25 cellular contexts compared by ENCODE assay signal in genomic region chr4:183450108-183450507, GRCh38. TPM values are rescaled to one million over a fixed set of nuclear protein-coding genes. Genes with fewer than 3 reads are reported as not detected.
A peak's percentile ranks its signal among the peaks of the same experiment; 100 is the strongest.
DNase-seq lines count a peak whose midpoint lies in the region; ATAC-seq and TF ChIP-seq lines count a peak whose summit lies in the region.
"Had no signal": no experiment of that assay in that cellular context is flagged by ENCODE, and none has a peak within 500 bp of the region (broad histone marks: within the 10 kb centered on the region; RNA-seq: fewer than 3 reads in every experiment).

No MANE protein-coding gene starts in this region.

- H3K36me3 Mint-ChIP-seq in activated CD4-positive, alpha-beta T cell treated with anti-CD3 and anti-CD28 coated beads for 36 hours (ENCODE audit: low read depth), result peaks cover 62% of the 10 kb centered on the region
- peaks cover 73% of the 10 kb centered on the region for H3K36me3 Mint-ChIP-seq in stimulated activated effector memory CD8-positive, alpha-beta T cell treated with anti-CD3 and anti-CD28 coated beads, Interleukin-12 subunit alpha, Interleukin-12 subunit beta, amount 100 ng/mL, for 72 hours

- no peak overlapping the region for H2AFZ ChIP-seq in IMR-90 (replicated peaks; ENCODE audit: low read length, poor library complexity)
- H2AFZ ChIP-seq: GM23248 had no signal

- H3K9ac ChIP-seq in IMR-90 (ENCODE audit: low read depth, low read length), result no peak overlapping the region
- H3K9ac ChIP-seq: GM23248 had no signal

- no peak overlapping the region for H3K14ac ChIP-seq in IMR-90 (replicated peaks; ENCODE audit: low read depth, low read length)

- H3K4me1 Mint-ChIP-seq in activated CD4-positive, alpha-beta T cell treated with anti-CD3 and anti-CD28 coated beads for 36 hours, result peaks cover 41% of the 10 kb centered on the region
- peaks cover 25% of the 10 kb centered on the region for H3K4me1 Mint-ChIP-seq in stimulated activated effector memory CD8-positive, alpha-beta T cell treated with anti-CD3 and anti-CD28 coated beads, Interleukin-12 subunit alpha, Interleukin-12 subunit beta, amount 100 ng/mL, for 72 hours

- no peak overlapping the region for H3K4me3 ChIP-seq in IMR-90 (ENCODE audit: insufficient read depth, low read depth, low read length)
- H3K4me3 ChIP-seq: GM23248, K562 had no signal

- BruUV-seq in IMR-90 (replicated peaks; lab: Mats Ljungman, UMichigan), result no TSS peak

- POLR2A ChIA-PET in activated CD4-positive, alpha-beta T cell treated with anti-CD3 and anti-CD28 coated beads for 36 hours (lab: Charles Lee), result interaction anchor here (1.2 kb wide), 1 partner anchor 10 kb away, joined by 6 read pairs; no protein-coding TSS in a partner anchor
- POLR2A ChIA-PET in IMR-90 (lab: Charles Lee; ENCODE audit: unreplicated experiment), result interaction anchor here (0.6 kb wide), 1 partner anchor 782 kb away, joined by 4 read pairs; no protein-coding TSS in a partner anchor

- no peaks in the 10 kb centered on the region for H3K27me3 Mint-ChIP-seq in activated CD4-positive, alpha-beta T cell treated with anti-CD3 and anti-CD28 coated beads for 36 hours

- no peak overlapping the region for H2AK5ac ChIP-seq in IMR-90 (ENCODE audit: low read depth, low read length)

- H3K27me3 ChIP-seq in IMR-90 (ENCODE audit: control insufficient read depth, insufficient read depth, low read length), result no peaks in the 10 kb centered on the region
- H3K27me3 ChIP-seq: BE2C had no signal

- no peak overlapping the region for H3K56ac ChIP-seq in IMR-90 (ENCODE audit: extremely low read depth, insufficient read depth, low read length)

- in situ Hi-C loops in IMR-90 (cut with MboI; ENCODE audit: low sequenced_read_pairs), result no loop called here

- H3K36me3 ChIP-seq in IMR-90 (ENCODE audit: control insufficient read depth, insufficient read depth, low read length), result peaks cover 24% of the 10 kb centered on the region

- no peak overlapping the region for H4K8ac ChIP-seq in IMR-90 (ENCODE audit: low read depth in 2 of 2, low read length in 2 of 2)

- H3K9me1 ChIP-seq in IMR-90 (ENCODE audit: insufficient read depth, low read length), result peaks cover 9% of the 10 kb centered on the region; the same call in 1 of the 2 replicates

- no peak for TF ChIP-seq RAD21 in IMR-90 (IDR thresholded peaks at IDR 0.05; ENCODE audit: low read length)

- H3K27ac Mint-ChIP-seq in activated CD4-positive, alpha-beta T cell treated with anti-CD3 and anti-CD28 coated beads for 36 hours, result peak overlapping the region; percentile 31
- H3K27ac Mint-ChIP-seq in stimulated activated effector memory CD8-positive, alpha-beta T cell treated with anti-CD3 and anti-CD28 coated beads, Interleukin-12 subunit alpha, Interleukin-12 subunit beta, amount 100 ng/mL, for 72 hours, result peak overlapping the region; percentile 11

- H2BK15ac ChIP-seq in IMR-90 (ENCODE audit: low read depth, low read length), result no peak overlapping the region

- H3K4ac ChIP-seq in IMR-90 (ENCODE audit: low read depth, low read length), result no peak overlapping the region

- no peaks in the 10 kb centered on the region for H3K9me3 Mint-ChIP-seq in activated CD4-positive, alpha-beta T cell treated with anti-CD3 and anti-CD28 coated beads for 36 hours (ENCODE audit: low read depth)
- H3K9me3 Mint-ChIP-seq in stimulated activated effector memory CD8-positive, alpha-beta T cell treated with anti-CD3 and anti-CD28 coated beads, Interleukin-12 subunit alpha, Interleukin-12 subunit beta, amount 100 ng/mL, for 72 hours, result no peaks in the 10 kb centered on the region
- H3K9me3 Mint-ChIP-seq: CD14-positive monocyte had no signal

- H4K20me1 ChIP-seq in IMR-90 (ENCODE audit: insufficient read depth, low read length), result no peaks in the 10 kb centered on the region; the same call in 1 of the 2 replicates

- H4K91ac ChIP-seq in IMR-90 (ENCODE audit: insufficient read depth, low read depth, low read length), result no peak overlapping the region

- no peaks in the 10 kb centered on the region; the same call in 1 of the 2 replicates for H3K4me1 ChIP-seq in IMR-90 (ENCODE audit: control insufficient read depth, insufficient read depth, low read length)
- H3K4me1 ChIP-seq: BE2C had no signal

- no peak overlapping the region for H3K4me3 Mint-ChIP-seq in activated CD4-positive, alpha-beta T cell treated with anti-CD3 and anti-CD28 coated beads for 36 hours
- no peak overlapping the region for H3K4me3 Mint-ChIP-seq in stimulated activated effector memory CD8-positive, alpha-beta T cell treated with anti-CD3 and anti-CD28 coated beads, Interleukin-12 subunit alpha, Interleukin-12 subunit beta, amount 100 ng/mL, for 72 hours
- H3K4me3 Mint-ChIP-seq: CD14-positive monocyte had no signal

- TF ChIP-seq POLR2A in IMR-90 (IDR thresholded peaks at IDR 0.05; ENCODE audit: low read depth, low read length), result no peak

- peak overlapping the region; percentile 82 for H2BK5ac ChIP-seq in IMR-90 (ENCODE audit: low read depth, low read length, poor library complexity, severe bottlenecking)

- H3K23ac ChIP-seq in IMR-90 (ENCODE audit: low read depth, low read length), result no peak overlapping the region

- H3K18ac ChIP-seq in IMR-90 (ENCODE audit: low read depth, low read length), result peak overlapping the region; percentile 62; the same call in 1 of the 2 replicates

- H3K4me2 ChIP-seq in IMR-90 (ENCODE audit: low read depth, low read length), result no peak overlapping the region; the same call in 1 of the 2 replicates

- no peak overlapping the region for H4K5ac ChIP-seq in IMR-90 (ENCODE audit: low read depth, low read length)

- CTCF ChIA-PET in activated CD4-positive, alpha-beta T cell treated with anti-CD3 and anti-CD28 coated beads for 36 hours (lab: Charles Lee), result interaction anchor here (0.6 kb wide), 1 partner anchor 466 kb away, joined by 5 read pairs; no protein-coding TSS in a partner anchor
- CTCF ChIA-PET in IMR-90 (lab: Yijun Ruan, JAX), result interaction anchor here (0.7 kb wide), 1 partner anchor 186 kb away, joined by 3 read pairs; no protein-coding TSS in a partner anchor

- no peak for TF ChIP-seq CTCF in IMR-90 (conservative IDR thresholded peaks at IDR 0.05; ENCODE audit: low read depth, low read length)

- ATAC-seq in activated CD4-positive, alpha-beta T cell treated with anti-CD3 and anti-CD28 coated beads for 36 hours, result no peak
- ATAC-seq in IMR-90 (ENCODE audit: low read depth) (no peak), left lobe of liver (peak; percentile 55), GM21528 (IDR thresholded peaks at IDR 0.05; ENCODE audit: low FRiP score, unreplicated experiment) (no peak)
- no peak for ATAC-seq in stimulated activated effector memory CD8-positive, alpha-beta T cell treated with anti-CD3 and anti-CD28 coated beads, Interleukin-12 subunit alpha, Interleukin-12 subunit beta, amount 100 ng/mL, for 72 hours
- ATAC-seq: K562, PC-3 had no signal

- H2BK120ac ChIP-seq in IMR-90 (ENCODE audit: low read depth, low read length), result no peak overlapping the region

- no peaks in the 10 kb centered on the region for H3K9me3 ChIP-seq in IMR-90 (ENCODE audit: control insufficient read depth, insufficient read depth, low read length)
- H3K9me3 ChIP-seq: BE2C had no signal

- H2BK20ac ChIP-seq in IMR-90 (ENCODE audit: low read depth, low read length), result no peak overlapping the region

- dilution Hi-C loops in IMR-90 (cut with HindIII; ENCODE audit: low sequenced_read_pairs, unreplicated experiment), result no loop called here

- no peak overlapping the region for H2AK9ac ChIP-seq in IMR-90 (replicated peaks; ENCODE audit: low read depth, low read length, poor library complexity)

- H3K27ac ChIP-seq in IMR-90 (ENCODE audit: insufficient read depth, low read length), result no peak overlapping the region
- H3K27ac ChIP-seq: GM23248 had no signal

- peaks cover 20 to 26% of the 10 kb centered on the region in 2 experiments for H3K79me1 ChIP-seq in IMR-90 (ENCODE audit: low read depth in 1 of 2, low read length in 2 of 2)

- intact Hi-C loops in activated CD4-positive, alpha-beta T cell treated with anti-CD3 and anti-CD28 coated beads for 36 hours (cut with DNase I, micrococcal nuclease), result no loop called here
- intact Hi-C loops in IMR-90 (cut with micrococcal nuclease), result no loop called here

- no CpG with 5 or more reads among the region's 1 CpG for WGBS in IMR-90 (ENCODE audit: extremely low coverage in 2 of 2, insufficient read length in 1 of 2), 2 experiments

- no peak for DNase-seq in activated CD4-positive, alpha-beta T cell treated with anti-CD3 and anti-CD28 coated beads for 36 hours
- DNase-seq in activated CD4-positive, alpha-beta T cell treated with anti-CD3 and anti-CD28 coated beads, Interleukin-2, amount 50 U/mL, for 1 hour, result no peak
- DNase-seq in IMR-90 (no peak), left lobe of liver (ENCODE audit: low spot score) (no peak), NCI-H2196 (lab: John Stamatoyannopoulos, UW; ENCODE audit: unreplicated experiment) (no peak), SW480 (ENCODE audit: low spot score) (no peak)
- DNase-seq in stimulated activated effector memory CD8-positive, alpha-beta T cell treated with anti-CD3 and anti-CD28 coated beads, Interleukin-12 subunit alpha, Interleukin-12 subunit beta, amount 100 ng/mL, for 72 hours (ENCODE audit: low spot score in 2 of 2), result no peak
- DNase-seq: 8988T, ACHN, BE2C, DMS153, H7, Kasumi-1, MV-4-11, NCI-H1105, NCI-H1436 treated with DMSO at 0.1 percent for 48 hours, NCI-H187 treated with DMSO at 0.1 percent for 48 hours, NCI-H2171 treated with DMSO at 0.1 percent for 48 hours, NCI-H524, NCI-H774, PC-3 had no signal

TF ChIP-seq in IMR-90, 13 proteins besides CTCF, POLR2A, EP300 and RAD21 (continues in another document):
- TF ChIP-seq CEBPB (IDR thresholded peaks at IDR 0.05; ENCODE audit: low read depth, low read length) (no peak), USF2 (IDR thresholded peaks at IDR 0.05; ENCODE audit: low read depth, low read length) (no peak), BHLHE40 (IDR thresholded peaks at IDR 0.05; ENCODE audit: low read depth, low read length) (no peak)

RNA-seq across cellular contexts. Expression of gene CDKN2AIP, which starts 5.7 kb away (rescaled TPM):
- 10 to 100 TPM; 19.4 to 22.8 TPM for total RNA-seq in activated CD4-positive, alpha-beta T cell treated with anti-CD3 and anti-CD28 coated beads for 36 hours
- total RNA-seq in IMR-90 (2012; rRNA removed), result 16.4 and 16.8 TPM in 2 replicates
- 9.0 and 11.0 TPM in 2 replicates for polyA plus RNA-seq in IMR-90 (2012; rRNA removed)
- 3.4 and 4.4 TPM in 2 replicates for polyA plus RNA-seq in IMR-90 (2012; cell fraction: cytosol; rRNA removed)
- 4.5 and 6.9 TPM in 2 replicates for polyA plus RNA-seq in IMR-90 (2012; cell fraction: nucleus; rRNA removed; ENCODE audit: low replicate concordance)
- total RNA-seq in left lobe of liver, result 6.8 TPM

RNA-seq across cellular contexts. Expression of gene ING2, which starts 54.8 kb away (rescaled TPM):
- total RNA-seq in activated CD4-positive, alpha-beta T cell treated with anti-CD3 and anti-CD28 coated beads for 36 hours, result 10 to 100 TPM; 19.9 to 30.0 TPM
- 2.5 and 9.7 TPM in 2 replicates for total RNA-seq in IMR-90 (2012; rRNA removed)
- polyA plus RNA-seq in IMR-90 (2012; rRNA removed), result 7.3 and 9.5 TPM in 2 replicates
- 6.3 and 10.1 TPM in 2 replicates for polyA plus RNA-seq in IMR-90 (2012; cell fraction: cytosol; rRNA removed)
- 1.6 and 3.2 TPM in 2 replicates for polyA plus RNA-seq in IMR-90 (2012; cell fraction: nucleus; rRNA removed; ENCODE audit: low replicate concordance)
- 5.0 TPM for total RNA-seq in left lobe of liver
